In genomic region chr10:92267343-92267742, GRCh38 we compare ENCODE assay signal across 22 cellular contexts. TPM values are rescaled to one million over a fixed set of nuclear protein-coding genes. Genes with fewer than 3 reads are reported as not detected.
A peak's percentile ranks its signal among the peaks of the same experiment; 100 is the strongest.
DNase-seq lines count a peak whose midpoint lies in the region; ATAC-seq, FAIRE-seq and TF ChIP-seq lines count a peak whose summit lies in the region.
"Had no signal": no experiment of that assay in that cellular context is flagged by ENCODE, and none has a peak within 500 bp of the region (broad histone marks: within the 10 kb centered on the region; RNA-seq: fewer than 3 reads in every experiment).

No MANE protein-coding gene starts in this region.

- no peak for DNase-seq in activated T-cell treated with anti-CD3 and anti-CD28 coated beads, Interleukin-2, amount 50 U/mL, for 72 hours
- DNase-seq in activated T-cell treated with anti-CD3 and anti-CD28 coated beads, Interleukin-2, amount 50 U/mL, for 24 hours = no peak
- DNase-seq in GM20000 (ENCODE audit: low spot score) = peak; percentile 26
- DNase-seq in ascending aorta (ENCODE audit: low spot score in 2 of 2) = no peak
- DNase-seq in stimulated activated naive CD8-positive, alpha-beta T cell treated with anti-CD3 and anti-CD28 coated beads, Interleukin-15, Interleukin-2, amounts not matched to agents 100 U/mL and 50 U/mL, for 24 hours = no peak
- DNase-seq in ureter (ENCODE audit: low spot score) = no peak
- no peak for DNase-seq in GM19239 (ENCODE audit: insufficient read length, low spot score)
- DNase-seq in kidney glomerular epithelial cell (lab: John Stamatoyannopoulos, UW) = no peak
- DNase-seq: activated CD4-positive, alpha-beta T cell treated with anti-CD3 and anti-CD28 coated beads, Interleukin-2, amount 50 U/mL, for 48 hours; colonic mucosa; DND-41; foreskin melanocyte; H9; NCI-H187; NCI-H524; PC-3; stimulated activated CD4-positive, alpha-beta T cell treated with anti-CD3 and anti-CD28 coated beads, Interleukin-12 subunit alpha, Interleukin-12 subunit beta, amount 100 ng/mL, for 4 hours had no signal

- peak overlapping the region; percentile 44 to 63 for H3K27ac ChIP-seq in ascending aorta
- H3K27ac ChIP-seq: colonic mucosa had no signal

- no peaks in the 10 kb centered on the region for H3K27me3 Mint-ChIP-seq in activated T-cell treated with anti-CD3 and anti-CD28 coated beads, Interleukin-2, amount 50 U/mL, for 72 hours (ENCODE audit: low read depth)
- no peaks in the 10 kb centered on the region for H3K27me3 Mint-ChIP-seq in activated T-cell treated with anti-CD3 and anti-CD28 coated beads, Interleukin-2, amount 50 U/mL, for 24 hours

- H3K27ac Mint-ChIP-seq in activated T-cell treated with anti-CD3 and anti-CD28 coated beads, Interleukin-2, amount 50 U/mL, for 72 hours = peak overlapping the region; percentile 9
- no peak overlapping the region for H3K27ac Mint-ChIP-seq in activated T-cell treated with anti-CD3 and anti-CD28 coated beads, Interleukin-2, amount 50 U/mL, for 24 hours
- H3K27ac Mint-ChIP-seq: activated T-helper 2 cell treated with anti-CD3 and anti-CD28 coated beads, Interferon-gamma antibody, Interleukin-2, Interleukin-4, amounts not matched to agents 10 μg/mL and 5 μg/mL and 100 μg/mL, durations not matched to agents 14 hours and 24 hours and 36 hours; H9 had no signal

- peaks cover 0 to 2% of the 10 kb centered on the region in 2 donors for H3K9me3 Mint-ChIP-seq in activated T-cell treated with anti-CD3 and anti-CD28 coated beads, Interleukin-2, amount 50 U/mL, for 72 hours
- H3K9me3 Mint-ChIP-seq in activated T-cell treated with anti-CD3 and anti-CD28 coated beads, Interleukin-2, amount 50 U/mL, for 24 hours = no peaks in the 10 kb centered on the region
- H3K9me3 Mint-ChIP-seq: activated T-helper 2 cell treated with anti-CD3 and anti-CD28 coated beads, Interferon-gamma antibody, Interleukin-2, Interleukin-4, amounts not matched to agents 10 μg/mL and 5 μg/mL and 100 μg/mL, durations not matched to agents 14 hours and 24 hours and 36 hours; H9 had no signal

- intact Hi-C loops in ascending aorta (cut with DNase I) = no loop called here

- no peaks in the 10 kb centered on the region for H3K27me3 ChIP-seq in ascending aorta
- H3K27me3 ChIP-seq: colonic mucosa had no signal

- H3K9me3 ChIP-seq in ascending aorta = no peaks in the 10 kb centered on the region
- H3K9me3 ChIP-seq: colonic mucosa had no signal

- peaks cover 0 to 24% of the 10 kb centered on the region in 2 donors for H3K4me1 ChIP-seq in ascending aorta
- H3K4me1 ChIP-seq: colonic mucosa had no signal

- peak; percentile 53 for ATAC-seq in activated T-cell treated with anti-CD3 and anti-CD28 coated beads, Interleukin-2, amount 50 U/mL, for 72 hours (replicated peaks in 1 of 2)
- ATAC-seq in stimulated activated naive CD8-positive, alpha-beta T cell treated with anti-CD3 and anti-CD28 coated beads, Interleukin-15, Interleukin-2, amounts not matched to agents 100 U/mL and 50 U/mL, for 24 hours = peak; percentile 93
- ATAC-seq: PC-3, SK-N-SH treated with all-trans-retinoic acid at 6 μM for 48 hours had no signal

- no peak overlapping the region for H3K4me3 Mint-ChIP-seq in activated T-cell treated with anti-CD3 and anti-CD28 coated beads, Interleukin-2, amount 50 U/mL, for 72 hours
- H3K4me3 Mint-ChIP-seq in activated T-cell treated with anti-CD3 and anti-CD28 coated beads, Interleukin-2, amount 50 U/mL, for 24 hours = no peak overlapping the region
- H3K4me3 Mint-ChIP-seq: H9 had no signal

- peaks cover 11% of the 10 kb centered on the region for H3K4me1 Mint-ChIP-seq in activated T-cell treated with anti-CD3 and anti-CD28 coated beads, Interleukin-2, amount 50 U/mL, for 72 hours (ENCODE audit: low read depth)
- peaks cover 7% of the 10 kb centered on the region for H3K4me1 Mint-ChIP-seq in activated T-cell treated with anti-CD3 and anti-CD28 coated beads, Interleukin-2, amount 50 U/mL, for 24 hours (ENCODE audit: low read depth)
- H3K4me1 Mint-ChIP-seq: H9 had no signal

- no peak for TF ChIP-seq CTCF in GM20000 (IDR thresholded peaks at IDR 0.05; ENCODE audit: extremely low read depth, missing control alignments)
- TF ChIP-seq CTCF in ascending aorta (IDR thresholded peaks at IDR 0.05) = no peak

- H3K4me3 ChIP-seq in ascending aorta = no peak overlapping the region
- H3K4me3 ChIP-seq: colonic mucosa, lung had no signal

- no peak for FAIRE-seq in GM19239 (lab: Jason Lieb, UNC)
- FAIRE-seq: endothelial cell of umbilical vein, TTC549 had no signal

- peaks cover 0 to 3% of the 10 kb centered on the region in 2 donors for H3K36me3 Mint-ChIP-seq in activated T-cell treated with anti-CD3 and anti-CD28 coated beads, Interleukin-2, amount 50 U/mL, for 72 hours (ENCODE audit: insufficient read depth in 2 of 2)
- H3K36me3 Mint-ChIP-seq in activated T-cell treated with anti-CD3 and anti-CD28 coated beads, Interleukin-2, amount 50 U/mL, for 24 hours (ENCODE audit: low read depth) = no peaks in the 10 kb centered on the region

- no peaks in the 10 kb centered on the region for H3K36me3 ChIP-seq in ascending aorta
- H3K36me3 ChIP-seq: colonic mucosa had no signal

RNA-seq across cellular contexts. Expression of gene CPEB3, which starts 23.5 kb away (rescaled TPM):
- total RNA-seq in activated T-cell treated with anti-CD3 and anti-CD28 coated beads, Interleukin-2, amount 50 U/mL, for 72 hours = 1 to 10 TPM; 1.7 to 2.2 TPM
- total RNA-seq in ascending aorta = 2.8 TPM
- 6.0 TPM for total RNA-seq in ureter

RNA-seq across cellular contexts. Expression of gene MARCHF5, which starts 23.6 kb away (rescaled TPM):
- total RNA-seq in activated T-cell treated with anti-CD3 and anti-CD28 coated beads, Interleukin-2, amount 50 U/mL, for 72 hours = 10 to 100 TPM; 29.7 to 34.2 TPM
- total RNA-seq in ascending aorta (5.5 TPM), ureter (34.2 TPM)
